Comparison of ENCODE assay signal across 11 cellular contexts in the genomic region with DNA sequence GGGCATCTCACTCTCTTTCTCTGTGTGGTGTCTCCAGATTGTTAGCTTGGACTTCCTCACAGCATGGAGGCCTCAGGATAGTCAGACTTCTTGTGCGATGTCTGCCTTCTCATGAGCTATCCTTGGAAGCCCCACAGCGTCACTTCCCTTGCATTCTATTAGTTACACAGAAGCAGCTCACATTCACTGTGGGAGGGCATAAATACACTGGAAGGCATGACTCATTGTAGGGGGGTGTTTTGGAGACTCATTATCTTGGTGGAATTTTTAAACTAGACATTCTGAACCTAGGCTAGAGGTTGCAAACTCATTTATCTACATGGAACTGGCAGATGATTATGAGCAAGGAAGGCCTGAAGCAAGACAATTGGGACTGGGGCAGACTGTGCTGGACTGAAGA.
DNase-seq lines count a peak whose midpoint lies in the region; ATAC-seq lines count a peak whose summit lies in the region.
"Had no signal": no experiment of that assay in that cellular context is flagged by ENCODE, and none has a peak within 500 bp of the region (broad histone marks: within the 10 kb centered on the region; RNA-seq: fewer than 3 reads in every experiment).

No MANE protein-coding gene starts in this region.

- ATAC-seq in stimulated activated naive CD8-positive, alpha-beta T cell treated with anti-CD3 and anti-CD28 coated beads, Interleukin-15, Interleukin-2, amounts not matched to agents 100 U/mL and 50 U/mL, for 24 hours: peak; percentile 57
- no peak for ATAC-seq in stimulated activated naive CD8-positive, alpha-beta T cell treated with anti-CD3 and anti-CD28 coated beads, Interleukin-15, amount 100 ng/mL, for 72 hours
- no peak for ATAC-seq in HG02981 (IDR thresholded peaks at IDR 0.05; ENCODE audit: unreplicated experiment)
- no peak for ATAC-seq in GM21786 (IDR thresholded peaks at IDR 0.05; ENCODE audit: unreplicated experiment)
- no peak for ATAC-seq in GM21576 (IDR thresholded peaks at IDR 0.05; ENCODE audit: unreplicated experiment)

- H3K9me3 Mint-ChIP-seq in stimulated activated naive CD8-positive, alpha-beta T cell treated with anti-CD3 and anti-CD28 coated beads, Interleukin-15, amount 100 ng/mL, for 72 hours: peaks cover 10 to 17% of the 10 kb centered on the region in 2 donors

- peaks cover under 1% of the 10 kb centered on the region for H3K27me3 Mint-ChIP-seq in stimulated activated naive CD8-positive, alpha-beta T cell treated with anti-CD3 and anti-CD28 coated beads, Interleukin-15, amount 100 ng/mL, for 72 hours

- peaks cover 65% of the 10 kb centered on the region for H3K4me1 Mint-ChIP-seq in stimulated activated naive CD8-positive, alpha-beta T cell treated with anti-CD3 and anti-CD28 coated beads, Interleukin-15, amount 100 ng/mL, for 72 hours

- peak; percentile 50 for DNase-seq in stimulated activated naive CD8-positive, alpha-beta T cell treated with anti-CD3 and anti-CD28 coated beads, Interleukin-15, Interleukin-2, amounts not matched to agents 100 U/mL and 50 U/mL, for 24 hours
- DNase-seq in stimulated activated naive CD8-positive, alpha-beta T cell treated with anti-CD3 and anti-CD28 coated beads, Interleukin-15, amount 100 ng/mL, for 72 hours: no peak
- DNase-seq in activated T-cell treated with anti-CD3 and anti-CD28 coated beads, Interleukin-2, amount 50 U/mL, for 48 hours: peak; percentile 45 to 50
- DNase-seq in glomerular visceral epithelial cell (ENCODE audit: extremely low spot score): peak; percentile 88
- DNase-seq in superior temporal gyrus (ENCODE audit: extremely low spot score): no peak
- DNase-seq: activated CD4-positive, CD25-positive, alpha-beta regulatory T cell treated with anti-CD3 and anti-CD28 coated beads, Interleukin-2, amount 50 U/mL, for 72 hours; NCI-H524 had no signal

- H3K27ac Mint-ChIP-seq in stimulated activated naive CD8-positive, alpha-beta T cell treated with anti-CD3 and anti-CD28 coated beads, Interleukin-15, amount 100 ng/mL, for 72 hours: peak overlapping the region in 1 of 2 donors; percentile 2

- H3K4me3 Mint-ChIP-seq in stimulated activated naive CD8-positive, alpha-beta T cell treated with anti-CD3 and anti-CD28 coated beads, Interleukin-15, amount 100 ng/mL, for 72 hours: peak overlapping the region in 1 of 2 donors; percentile 3
- H3K4me3 Mint-ChIP-seq: neural crest cell had no signal

Comparison
In these comparisons a context has a peak if more than half of its experiments do, and no peak if none do; other contexts are left out.
1. DNase-seq: peak in stimulated activated naive CD8-positive, alpha-beta T cell treated with anti-CD3 and anti-CD28 coated beads, Interleukin-15, Interleukin-2, amounts not matched to agents 100 U/mL and 50 U/mL, for 24 hours (single experiment), activated T-cell treated with anti-CD3 and anti-CD28 coated beads, Interleukin-2, amount 50 U/mL, for 48 hours (2 of 2) and glomerular visceral epithelial cell (single experiment); none in stimulated activated naive CD8-positive, alpha-beta T cell treated with anti-CD3 and anti-CD28 coated beads, Interleukin-15, amount 100 ng/mL, for 72 hours (0 of 2) and superior temporal gyrus (single experiment).